Comparison of ENCODE assay signal across 2 cellular contexts in genomic region chr19:17063412-17063811, GRCh38.
TF ChIP-seq lines count a peak whose summit lies in the region.

No MANE protein-coding gene starts in this region.

TF ChIP-seq in GM23338, 12 proteins besides CTCF, POLR2A, EP300 and RAD21:
- TF ChIP-seq EZH2phosphoT487 (IDR thresholded peaks at IDR 0.05; ENCODE audit: unreplicated experiment) (no peak), ZNF462 (CRISPR knock-in tag; IDR thresholded peaks at IDR 0.05) (no peak)

TF ChIP-seq in GM12878, 131 proteins besides CTCF, POLR2A, EP300 and RAD21:
- no peak for TF ChIP-seq ZNF217 (IDR thresholded peaks at IDR 0.05)
- no peak for TF ChIP-seq NBN (IDR thresholded peaks at IDR 0.05)
- TF ChIP-seq NR2F1 (conservative IDR thresholded peaks at IDR 0.05) = no peak
- no peak for TF ChIP-seq LARP7 (IDR thresholded peaks at IDR 0.05)
- TF ChIP-seq USF1 (IDR thresholded peaks at IDR 0.05; ENCODE audit: borderline replicate concordance, extremely low read length, insufficient read depth, low read depth, low read length) = no peak
- no peak for TF ChIP-seq MLLT1 (IDR thresholded peaks at IDR 0.05)
- TF ChIP-seq SMAD5 (IDR thresholded peaks at IDR 0.05; ENCODE audit: low read depth) = no peak
- TF ChIP-seq ELK1 (IDR thresholded peaks at IDR 0.05; ENCODE audit: low read depth, low read length) = no peak
- no peak for TF ChIP-seq CHD1 (IDR thresholded peaks at IDR 0.05; ENCODE audit: low read depth, low read length)
- TF ChIP-seq EED (IDR thresholded peaks at IDR 0.05; ENCODE audit: low read depth) = no peak
- no peak for TF ChIP-seq PML (IDR thresholded peaks at IDR 0.05; ENCODE audit: low read length)
- TF ChIP-seq KDM1A (IDR thresholded peaks at IDR 0.05; ENCODE audit: borderline replicate concordance) = no peak
- no peak for TF ChIP-seq CREB1 (IDR thresholded peaks at IDR 0.05; ENCODE audit: low read depth)
TF ChIP-seq in GM12878: peak in this region for 0.
